In genomic region chr10:90977162-90977854, GRCh38 we compare ENCODE assay signal across 16 cellular contexts. TPM values are rescaled to one million over a fixed set of nuclear protein-coding genes. Genes with fewer than 3 reads are reported as not detected.
DNase-seq lines count a peak whose midpoint lies in the region; ATAC-seq, FAIRE-seq and TF ChIP-seq lines count a peak whose summit lies in the region.
"Had no signal": no experiment of that assay in that cellular context is flagged by ENCODE, and none has a peak within 500 bp of the region (broad histone marks: within the 10 kb centered on the region; RNA-seq: fewer than 3 reads in every experiment).

No MANE protein-coding gene starts in this region.

- H3K4me2 ChIP-seq in GM12878 (ENCODE audit: control insufficient read depth, insufficient read depth): no peak overlapping the region
- H3K4me2 ChIP-seq: smooth muscle cell had no signal

- H3K27me3 ChIP-seq in GM12878 (replicated peaks in 1 of 2; ENCODE audit: control insufficient read depth in 2 of 2, insufficient read depth in 2 of 2, low read length in 1 of 2) (no peaks in the 10 kb centered on the region), gastrocnemius medialis (no peaks in the 10 kb centered on the region)

- ATAC-seq in GM18520 (IDR thresholded peaks at IDR 0.05; ENCODE audit: unreplicated experiment) (peak; percentile 84), GM19452 (IDR thresholded peaks at IDR 0.05; ENCODE audit: unreplicated experiment) (peak; percentile 78), HG02943 (IDR thresholded peaks at IDR 0.05; ENCODE audit: low read depth, unreplicated experiment) (peak; percentile 70), GM12878 (peak; percentile 91), gastrocnemius medialis (no peak)
- ATAC-seq: activated CD8-positive, alpha-beta memory T cell treated with anti-CD3 and anti-CD28 coated beads, Interleukin-2, amount 10 ng/mL, durations not matched to agents 7 days and 5 days; left colon had no signal

- peaks cover 0 to 2% (median 2%) of the 10 kb centered on the region in 3 donors for H3K27me3 Mint-ChIP-seq in immature natural killer cell (ENCODE audit: low read depth in 3 of 3)

- peak overlapping the region; percentile 72 for H2AFZ ChIP-seq in GM12878 (ENCODE audit: control insufficient read depth, low read depth, low read length)

- RAD21 ChIA-PET in GM12878 (lab: Charles Lee; ENCODE audit: unreplicated experiment): interaction anchor here (1.1 kb wide), 1 partner anchor 23 kb away, joined by 8 read pairs; no protein-coding TSS in a partner anchor

- no peak for TF ChIP-seq POLR2A in GM12878 (IDR thresholded peaks at IDR 0.05; ENCODE audit: low read depth, low read length)
- no peak for TF ChIP-seq POLR2A in gastrocnemius medialis (IDR thresholded peaks at IDR 0.05)

- H3K36me3 Mint-ChIP-seq in immature natural killer cell: no peaks in the 10 kb centered on the region
- H3K36me3 Mint-ChIP-seq: activated CD8-positive, alpha-beta memory T cell treated with anti-CD3 and anti-CD28 coated beads, Interleukin-2, amount 10 ng/mL, durations not matched to agents 7 days and 5 days had no signal

- SMC1A ChIA-PET in GM12878 (lab: Charles Lee; ENCODE audit: uncharacterized antibody, unreplicated experiment): interaction anchor here (3.2 to 4.2 kb wide), 3 partner anchors 13 to 28 kb away, joined by 21 to 36 read pairs (median 26); no protein-coding TSS in a partner anchor

- intact Hi-C loops in GM12878 (cut with micrococcal nuclease; ENCODE audit: unreplicated experiment) (no loop called here), gastrocnemius medialis (cut with DNase I; ENCODE audit: low total_unique reads) (no loop called here)

- H3K4me3 ChIP-seq in GM12878: no peak overlapping the region
- no peak overlapping the region for H3K4me3 ChIP-seq in gastrocnemius medialis
- H3K4me3 ChIP-seq: smooth muscle cell had no signal

- FAIRE-seq in GM12878 (lab: Jason Lieb, UNC): no peak

- H3K4me3 Mint-ChIP-seq in immature natural killer cell: no peak overlapping the region
- H3K4me3 Mint-ChIP-seq: activated CD8-positive, alpha-beta memory T cell treated with anti-CD3 and anti-CD28 coated beads, Interleukin-2, amount 10 ng/mL, durations not matched to agents 7 days and 5 days; nephron progenitor cell had no signal

- 21% methylated on average over 3 of the region's 3 CpGs for WGBS in GM12878 (ENCODE audit: insufficient coverage, insufficient replicate concordance, low lambda C conversion rate, missing lambda C conversion rate)

- no peaks in the 10 kb centered on the region for H3K4me1 Mint-ChIP-seq in immature natural killer cell
- H3K4me1 Mint-ChIP-seq: activated CD8-positive, alpha-beta memory T cell treated with anti-CD3 and anti-CD28 coated beads, Interleukin-2, amount 10 ng/mL, durations not matched to agents 7 days and 5 days; nephron progenitor cell had no signal

- TF ChIP-seq RAD21 in GM12878 (IDR thresholded peaks at IDR 0.05; ENCODE audit: insufficient read depth, low read depth, low read length): no peak

- POLR2A ChIA-PET in GM12878 (lab: Charles Lee): interaction anchor here (0.9 kb wide), 1 partner anchor 16 kb away, joined by 4 read pairs; no protein-coding TSS in a partner anchor

- H3K79me2 ChIP-seq in GM12878 (ENCODE audit: control insufficient read depth, insufficient read depth, low read length): no peaks in the 10 kb centered on the region

- CTCF ChIA-PET in GM12878 (lab: Yijun Ruan, JAX): interaction anchor here (0.9 to 2.1 kb wide), 4 partner anchors 10 to 29 kb away, joined by 3 to 13 read pairs (median 5); no protein-coding TSS in a partner anchor

- TF ChIP-seq CTCF in GM12878 (IDR thresholded peaks at IDR 0.05 in 2 of 3, conservative IDR thresholded peaks at IDR 0.05 in 1 of 3; ENCODE audit: control insufficient read depth in 2 of 3, extremely low read depth in 1 of 3, insufficient read depth in 1 of 3, low read depth in 3 of 3, low read length in 3 of 3) (no peak), gastrocnemius medialis (IDR thresholded peaks at IDR 0.05 in 4 of 5, conservative IDR thresholded peaks at IDR 0.05 in 1 of 5) (no peak)

- H3K9me3 ChIP-seq in GM12878 (replicated peaks; ENCODE audit: control insufficient read depth, insufficient read depth, low read length) (peaks cover 5% of the 10 kb centered on the region; the same call in 1 of the 3 replicates), gastrocnemius medialis (no peaks in the 10 kb centered on the region)

- peaks cover 10% of the 10 kb centered on the region for H3K4me1 ChIP-seq in GM12878 (ENCODE audit: control insufficient read depth, insufficient read depth, low read length)
- H3K4me1 ChIP-seq in gastrocnemius medialis: no peaks in the 10 kb centered on the region

- peaks cover 0 to 5% (median 0%) of the 10 kb centered on the region in 6 donors for H3K9me3 Mint-ChIP-seq in immature natural killer cell

- no peaks in the 10 kb centered on the region for H4K20me1 ChIP-seq in GM12878 (ENCODE audit: control insufficient read depth, insufficient read depth)

- DNase-seq in GM12878 (ENCODE audit: low read depth, low spot score) (peak; percentile 76), gastrocnemius medialis (no peak), immature natural killer cell (no peak)
- no peak for DNase-seq in stimulated activated CD4-positive, alpha-beta T cell treated with anti-CD3 and anti-CD28 coated beads, Interleukin-15, amount 100 ng/mL, for 24 hours
- DNase-seq: activated CD8-positive, alpha-beta memory T cell treated with anti-CD3 and anti-CD28 coated beads, Interleukin-2, amount 10 ng/mL, durations not matched to agents 7 days and 5 days; dermis blood vessel endothelial cell; left colon; NCI-H187 treated with DMSO at 0.1 percent for 48 hours; nephron progenitor cell; stimulated activated CD8-positive, alpha-beta memory T cell treated with anti-CD3 and anti-CD28 coated beads, Interleukin-4, amount 100 ng/mL, for 48 hours had no signal

- no peak overlapping the region for H3K9ac ChIP-seq in GM12878 (ENCODE audit: control insufficient read depth, insufficient read depth, low read length)

- H3K36me3 ChIP-seq in GM12878 (ENCODE audit: control insufficient read depth in 2 of 2, insufficient read depth in 2 of 2, low read length in 1 of 2) (no peaks in the 10 kb centered on the region), gastrocnemius medialis (no peaks in the 10 kb centered on the region)

- H3K27ac Mint-ChIP-seq in immature natural killer cell: no peak overlapping the region
- H3K27ac Mint-ChIP-seq: activated CD8-positive, alpha-beta memory T cell treated with anti-CD3 and anti-CD28 coated beads, Interleukin-2, amount 10 ng/mL, durations not matched to agents 7 days and 5 days; nephron progenitor cell had no signal

- no TSS peak for BruUV-seq in GM12878 (replicated peaks; lab: Mats Ljungman, UMichigan)

- peak overlapping the region; percentile 74 for H3K27ac ChIP-seq in GM12878 (ENCODE audit: control insufficient read depth, insufficient read depth)
- H3K27ac ChIP-seq in gastrocnemius medialis: no peak overlapping the region

- no peak for TF ChIP-seq EP300 in GM12878 (IDR thresholded peaks at IDR 0.05; ENCODE audit: borderline replicate concordance in 1 of 2, control insufficient read depth in 1 of 2, low read depth in 2 of 2, low read length in 2 of 2)

- in situ Hi-C loops in GM12878 (cut with MboI): no loop called here
- in situ Hi-C loops in gastrocnemius medialis (cut with MboI; ENCODE audit: low sequenced_read_pairs in 4 of 4): no loop called here

TF ChIP-seq in GM12878, 131 proteins besides CTCF, POLR2A, EP300 and RAD21 (continues in another document):
- TF ChIP-seq MTA2 (IDR thresholded peaks at IDR 0.05; ENCODE audit: low read depth): peak; percentile 24; the same call in 1 of the 2 replicates
- no peak for TF ChIP-seq ZNF24 (IDR thresholded peaks at IDR 0.05)
- TF ChIP-seq NFIC (IDR thresholded peaks at IDR 0.05; ENCODE audit: low read depth, low read length): 0 out of 2 replicates have a peak, but pooled peaks have one; percentile 60
- 0 out of 2 replicates have a peak, but pooled peaks have one; percentile 10 for TF ChIP-seq TCF12 (IDR thresholded peaks at IDR 0.05; ENCODE audit: low read depth, low read length)
- TF ChIP-seq E2F8 (IDR thresholded peaks at IDR 0.05; ENCODE audit: low read depth, partially characterized antibody): no peak

RNA-seq across cellular contexts. Expression of gene ANKRD1, which starts 56.4 kb away (rescaled TPM):
- total RNA-seq in GM12878 (2013; cell fraction: nucleolus; rRNA removed): not detected in 2 replicates
- not detected in 2 replicates for total RNA-seq in GM12878 (2014; rRNA removed)
- total RNA-seq in GM12878 (2014; rRNA removed; fragmentation: Illumina TruSeq; extraction: Trizol): not detected in 2 replicates
- total RNA-seq in GM12878 (2021): not detected in 2 replicates
- not detected for polyA plus RNA-seq in GM12878 (2011; ENCODE audit: low read depth)
- polyA plus RNA-seq in GM12878 (2011; rRNA removed): not detected in 2 replicates
- polyA plus RNA-seq in GM12878 (2011; cell fraction: cytosol; rRNA removed): 0.03 TPM in 1 of 2 replicates, not detected in the other
- 0.04 TPM in 1 of 2 replicates, not detected in the other for polyA plus RNA-seq in GM12878 (2011; cell fraction: nucleus; rRNA removed)
- not detected in 2 replicates for polyA plus RNA-seq in GM12878 (2012)
- polyA plus RNA-seq in GM12878 (2014; fragmentation: Illumina TruSeq; extraction: Trizol): 0.11 TPM in 1 of 2 replicates, not detected in the other
- not detected for polyA plus RNA-seq in GM12878 (2014; fragmentation: Nextera tagmentation; extraction: Ambion mirVana)
- not detected in 2 replicates for polyA plus RNA-seq in GM12878 (2014; rRNA removed)
- not detected for polyA plus RNA-seq in GM12878 (2016; fragmentation: Nextera tagmentation; extraction: Ambion mirVana)
- polyA minus RNA-seq in GM12878 (2011; rRNA and poly(A)+ RNA removed): not detected in 2 replicates
- polyA minus RNA-seq in GM12878 (2011; cell fraction: cytosol; rRNA and poly(A)+ RNA removed): not detected in 2 replicates
- polyA minus RNA-seq in GM12878 (2011; cell fraction: nucleus; rRNA and poly(A)+ RNA removed): not detected in 2 replicates
- total RNA-seq in gastrocnemius medialis: 100 to 1,000 TPM in 2 of 4 donors, 10 to 100 TPM in 2; 18.6 to 168 (median 98.5) TPM
- not detected for polyA plus RNA-seq in immature natural killer cell
- total RNA-seq: activated CD8-positive, alpha-beta memory T cell treated with anti-CD3 and anti-CD28 coated beads, Interleukin-2, amount 10 ng/mL, durations not matched to agents 7 days and 5 days; left colon; OCI-LY7; T-helper 1 cell treated with Interleukin-12 subunit alpha and Interleukin-12 subunit beta and Interleukin-4 antibody, amounts not matched to agents 30 ng/mL and 1 ng/mL, for 36 hours had no signal

Comparison
In these comparisons a context has a peak if more than half of its experiments do, and no peak if none do; other contexts are left out.
1. ATAC-seq: peak in GM18520 (single experiment), GM19452 (single experiment), HG02943 (single experiment) and GM12878 (single experiment); none in gastrocnemius medialis (0 of 2).
2. RNA of gene ANKRD1, which starts 56.4 kb away (total RNA-seq): 18.6 to 168 TPM in gastrocnemius medialis; not detected in GM12878; every median in the first group is over 10 times any median in the second.